Comparison of ENCODE assay signal across 8 cellular contexts in genomic region chr20:40741507-40742106, GRCh38. TPM values are rescaled to one million over a fixed set of nuclear protein-coding genes. Genes with fewer than 3 reads are reported as not detected.
DNase-seq lines count a peak whose midpoint lies in the region; ATAC-seq and TF ChIP-seq lines count a peak whose summit lies in the region.

No MANE protein-coding gene starts in this region.

- no peaks in the 10 kb centered on the region for H3K36me3 ChIP-seq in MG63
- H3K36me3 ChIP-seq in fibroblast of lung (ENCODE audit: control insufficient read depth, insufficient read depth, low read length), result no peaks in the 10 kb centered on the region

- peak; percentile 70 for DNase-seq in activated CD8-positive, alpha-beta memory T cell treated with anti-CD3 and anti-CD28 coated beads, Interleukin-2, amount 10 ng/mL, durations not matched to agents 7 days and 5 days
- DNase-seq in activated CD8-positive, alpha-beta memory T cell treated with anti-CD3 and anti-CD28 coated beads for 24 hours, result no peak
- peak; percentile 38 for DNase-seq in MG63
- DNase-seq in activated CD4-positive, alpha-beta T cell treated with anti-CD3 and anti-CD28 coated beads for 4 hours, result peak; percentile 5 to 7
- DNase-seq in fibroblast of lung (ENCODE audit: low read depth in 2 of 2), result peak; percentile 16 to 55
- DNase-seq in osteocyte (ENCODE audit: extremely low spot score, unreplicated experiment), result no peak
- DNase-seq in DMS79 treated with DMSO at 0.1 percent for 48 hours (lab: John Stamatoyannopoulos, UW), result no peak

- no peaks in the 10 kb centered on the region for H3K79me2 ChIP-seq in fibroblast of lung (ENCODE audit: control insufficient read depth, insufficient read depth, low read length)

- no peak overlapping the region for H2AFZ ChIP-seq in fibroblast of lung (ENCODE audit: low read length)

- H3K4me3 Mint-ChIP-seq in activated CD8-positive, alpha-beta memory T cell treated with anti-CD3 and anti-CD28 coated beads, Interleukin-2, amount 10 ng/mL, durations not matched to agents 7 days and 5 days, result no peak overlapping the region
- no peak overlapping the region for H3K4me3 Mint-ChIP-seq in osteocyte (ENCODE audit: unreplicated experiment)

- H3K4me1 ChIP-seq in fibroblast of lung (ENCODE audit: control insufficient read depth, extremely low read depth, insufficient read depth, low read length), result no peaks in the 10 kb centered on the region

- H3K27me3 ChIP-seq in MG63, result 0 out of 2 replicates have a peak, but pooled peaks cover 6% of the 10 kb centered on the region
- H3K27me3 ChIP-seq in fibroblast of lung (ENCODE audit: control insufficient read depth, insufficient read depth, low read length), result no peaks in the 10 kb centered on the region

- H3K9me3 Mint-ChIP-seq in activated CD8-positive, alpha-beta memory T cell treated with anti-CD3 and anti-CD28 coated beads, Interleukin-2, amount 10 ng/mL, durations not matched to agents 7 days and 5 days (ENCODE audit: low read depth), result no peaks in the 10 kb centered on the region
- no peaks in the 10 kb centered on the region for H3K9me3 Mint-ChIP-seq in osteocyte (ENCODE audit: unreplicated experiment)

- H4K20me1 ChIP-seq in fibroblast of lung (ENCODE audit: control insufficient read depth, extremely low read depth, insufficient read depth, low read length), result no peaks in the 10 kb centered on the region

- no peaks in the 10 kb centered on the region for H3K36me3 Mint-ChIP-seq in activated CD8-positive, alpha-beta memory T cell treated with anti-CD3 and anti-CD28 coated beads, Interleukin-2, amount 10 ng/mL, durations not matched to agents 7 days and 5 days
- H3K36me3 Mint-ChIP-seq in osteocyte (ENCODE audit: unreplicated experiment), result no peaks in the 10 kb centered on the region

- H3K27ac ChIP-seq in fibroblast of lung (ENCODE audit: insufficient read depth, low read length), result no peak overlapping the region

- TF ChIP-seq CTCF in fibroblast of lung (conservative IDR thresholded peaks at IDR 0.05 in 1 of 2, IDR thresholded peaks at IDR 0.05 in 1 of 2; ENCODE audit: low read depth in 1 of 2, low read length in 2 of 2) (peak; percentile 82 to 83), osteocyte (IDR thresholded peaks at IDR 0.05) (peak; percentile 43)

- H3K9me3 ChIP-seq in MG63, result no peaks in the 10 kb centered on the region
- no peaks in the 10 kb centered on the region for H3K9me3 ChIP-seq in fibroblast of lung (ENCODE audit: control insufficient read depth, insufficient read depth, low read depth, low read length)

- no peak overlapping the region for H3K27ac Mint-ChIP-seq in activated CD8-positive, alpha-beta memory T cell treated with anti-CD3 and anti-CD28 coated beads, Interleukin-2, amount 10 ng/mL, durations not matched to agents 7 days and 5 days
- H3K27ac Mint-ChIP-seq in osteocyte (ENCODE audit: unreplicated experiment), result no peak overlapping the region

- H3K4me1 Mint-ChIP-seq in activated CD8-positive, alpha-beta memory T cell treated with anti-CD3 and anti-CD28 coated beads, Interleukin-2, amount 10 ng/mL, durations not matched to agents 7 days and 5 days, result no peaks in the 10 kb centered on the region
- H3K4me1 Mint-ChIP-seq in osteocyte (ENCODE audit: unreplicated experiment), result no peaks in the 10 kb centered on the region

- CTCF ChIA-PET in activated CD8-positive, alpha-beta memory T cell treated with anti-CD3 and anti-CD28 coated beads, Interleukin-2, amount 10 ng/mL, durations not matched to agents 7 days and 5 days (lab: Charles Lee), result interaction anchor here (0.8 to 6.6 kb wide), 27 partner anchors 10 to 598 kb away, joined by 3 to 92 read pairs (median 4); no protein-coding TSS in a partner anchor

- peaks cover 15% of the 10 kb centered on the region for H3K27me3 Mint-ChIP-seq in activated CD8-positive, alpha-beta memory T cell treated with anti-CD3 and anti-CD28 coated beads, Interleukin-2, amount 10 ng/mL, durations not matched to agents 7 days and 5 days
- H3K27me3 Mint-ChIP-seq in osteocyte (ENCODE audit: unreplicated experiment), result peaks cover 32% of the 10 kb centered on the region

- no peak overlapping the region for H3K4me2 ChIP-seq in fibroblast of lung (ENCODE audit: extremely low read depth, insufficient read depth, low read length)

- no peak overlapping the region for H3K9ac ChIP-seq in fibroblast of lung (ENCODE audit: insufficient read depth, low read length)

- H3K4me3 ChIP-seq in MG63 (no peak overlapping the region), fibroblast of lung (replicated peaks in 1 of 4; ENCODE audit: control extremely low read depth in 1 of 4, insufficient read depth in 1 of 4, low read depth in 3 of 4, low read length in 4 of 4) (no peak overlapping the region)

- peak; percentile 51 for ATAC-seq in activated CD8-positive, alpha-beta memory T cell treated with anti-CD3 and anti-CD28 coated beads, Interleukin-2, amount 10 ng/mL, durations not matched to agents 7 days and 5 days
- no peak for ATAC-seq in GM21737 (IDR thresholded peaks at IDR 0.05; ENCODE audit: unreplicated experiment)

RNA-seq across cellular contexts. Expression of gene MAFB, which starts 52.6 kb away (rescaled TPM):
- under 1 TPM; 0.09 to 0.40 TPM for total RNA-seq in activated CD8-positive, alpha-beta memory T cell treated with anti-CD3 and anti-CD28 coated beads, Interleukin-2, amount 10 ng/mL, durations not matched to agents 7 days and 5 days
- 0.52 and 2.6 TPM in 2 replicates for total RNA-seq in MG63 (2014; rRNA removed; shearing (Covaris generic); ENCODE audit: low replicate concordance)
- 3.0 and 7.7 TPM in 2 replicates for total RNA-seq in fibroblast of lung
- 0.40 and 0.75 TPM in 2 replicates for polyA plus RNA-seq in fibroblast of lung
- 1.0 and 1.9 TPM in 2 replicates for polyA plus RNA-seq in fibroblast of lung (2012)
- 0.70 and 1.1 TPM in 2 replicates for polyA minus RNA-seq in fibroblast of lung (ENCODE audit: low replicate concordance)
- 27.6 and 31.9 TPM in 2 replicates for total RNA-seq in osteocyte

Comparison
In these comparisons a context has a peak if more than half of its experiments do, and no peak if none do; other contexts are left out.
1. DNase-seq: peak in activated CD8-positive, alpha-beta memory T cell treated with anti-CD3 and anti-CD28 coated beads, Interleukin-2, amount 10 ng/mL, durations not matched to agents 7 days and 5 days (single experiment), MG63 (single experiment), activated CD4-positive, alpha-beta T cell treated with anti-CD3 and anti-CD28 coated beads for 4 hours (2 of 2) and fibroblast of lung (2 of 2); none in activated CD8-positive, alpha-beta memory T cell treated with anti-CD3 and anti-CD28 coated beads for 24 hours (single experiment), osteocyte (single experiment) and DMS79 treated with DMSO at 0.1 percent for 48 hours (single experiment).